ENCODE assay signal across 1 cellular context in genomic region chr22:39535302-39535805, GRCh38.
TF ChIP-seq lines count a peak whose summit lies in the region.

No MANE protein-coding gene starts in this region.

TF ChIP-seq in HCT116, 20 proteins besides CTCF, POLR2A, EP300 and RAD21 (continued from another document):
- TF ChIP-seq TCF7L2 (IDR thresholded peaks at IDR 0.05; ENCODE audit: borderline replicate concordance, extremely low read depth, insufficient read depth, insufficient read length) (no peak), ZFX (IDR thresholded peaks at IDR 0.05) (no peak), SRF (IDR thresholded peaks at IDR 0.05; ENCODE audit: low read depth) (no peak), SP1 (IDR thresholded peaks at IDR 0.05; ENCODE audit: low read depth) (no peak), REST (IDR thresholded peaks at IDR 0.05; ENCODE audit: low read depth) (no peak), YY1 (IDR thresholded peaks at IDR 0.05; ENCODE audit: extremely low read depth, insufficient replicate concordance, low read depth, low read length) (no peak), ZBTB33 (IDR thresholded peaks at IDR 0.05; ENCODE audit: extremely low read depth, insufficient replicate concordance, low read length) (no peak), EZH2 (IDR thresholded peaks at IDR 0.05) (no peak), ATF3 (IDR thresholded peaks at IDR 0.05) (no peak), CEBPB (IDR thresholded peaks at IDR 0.05; ENCODE audit: low read depth) (no peak), ZNF274 (IDR thresholded peaks at IDR 0.05; ENCODE audit: low read depth, low read length) (no peak), FOSL1 (IDR thresholded peaks at IDR 0.05; ENCODE audit: low read depth) (no peak), CBX3 (IDR thresholded peaks at IDR 0.05; ENCODE audit: low read depth) (no peak), EZH2phosphoT487 (IDR thresholded peaks at IDR 0.05; ENCODE audit: borderline replicate concordance) (no peak), EGR1 (IDR thresholded peaks at IDR 0.05; ENCODE audit: low read depth) (no peak)
